8 cellular contexts compared by ENCODE assay signal in the genomic region with DNA sequence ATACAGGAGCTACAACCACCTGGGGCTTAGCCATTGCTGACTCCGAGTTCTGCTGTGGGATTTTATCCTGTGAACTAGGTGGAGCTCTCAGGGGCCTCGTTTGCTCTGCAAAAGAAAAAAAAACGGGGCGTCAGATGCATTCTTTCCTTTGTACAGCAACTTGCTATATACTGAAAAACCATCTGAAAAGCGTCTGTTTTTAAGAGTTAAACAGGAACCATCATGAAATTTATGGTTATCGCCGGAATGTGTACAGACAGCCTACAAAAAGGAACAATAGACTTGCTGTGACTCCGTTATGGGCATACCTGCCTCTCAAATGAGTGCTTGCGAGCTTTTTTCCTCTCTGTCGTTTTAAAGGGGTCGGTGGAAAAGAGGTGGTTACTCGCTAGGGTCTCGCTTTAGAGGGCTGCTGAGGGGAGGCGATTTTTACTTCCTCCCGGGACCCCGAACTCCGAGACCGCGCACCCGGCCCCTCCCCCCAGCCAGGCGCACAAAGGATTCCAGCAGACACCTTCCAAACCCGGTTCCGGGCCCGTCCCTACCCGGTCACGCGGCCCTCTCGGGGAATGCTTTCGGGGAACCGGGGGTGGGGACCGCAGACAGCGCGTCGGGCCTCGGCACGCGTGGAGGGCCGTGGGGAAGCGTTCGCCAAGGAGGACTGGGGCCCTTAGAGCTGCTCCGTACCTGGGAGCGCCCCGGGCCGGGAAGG. TPM values are rescaled to one million over a fixed set of nuclear protein-coding genes. Genes with fewer than 3 reads are reported as not detected.
A peak's percentile ranks its signal among the peaks of the same experiment; 100 is the strongest.
DNase-seq lines count a peak whose midpoint lies in the region; ATAC-seq lines count a peak whose summit lies in the region.

No MANE protein-coding gene starts in this region.

- ATAC-seq in HG03135 (IDR thresholded peaks at IDR 0.05; ENCODE audit: unreplicated experiment) (peak; percentile 29), naive B cell (ENCODE audit: low read depth in 2 of 2) (peak in 1 of 2 donors; percentile 0)
- no peak for ATAC-seq in stimulated activated memory B cell treated with anti-CD40 and anti-IgM and Interleukin-4, amounts not matched to agents 10 μg/mL and 1 μg/mL and 100 μg/mL, for 72 hours

- H3K27ac Mint-ChIP-seq in activated T-cell treated with anti-CD3 and anti-CD28 coated beads, Interleukin-2, amount 50 U/mL, for 24 hours: peak overlapping the region; percentile 93
- H3K27ac Mint-ChIP-seq in naive B cell: peak overlapping the region; percentile 21 to 98 (median 94)
- peak overlapping the region; percentile 95 for H3K27ac Mint-ChIP-seq in stimulated activated memory B cell treated with anti-CD40 and anti-IgM and Interleukin-4, amounts not matched to agents 10 μg/mL and 1 μg/mL and 100 μg/mL, for 72 hours

- H3K27me3 Mint-ChIP-seq in activated T-cell treated with anti-CD3 and anti-CD28 coated beads, Interleukin-2, amount 50 U/mL, for 24 hours: no peaks in the 10 kb centered on the region
- H3K27me3 Mint-ChIP-seq in naive B cell: no peaks in the 10 kb centered on the region
- H3K27me3 Mint-ChIP-seq in stimulated activated memory B cell treated with anti-CD40 and anti-IgM and Interleukin-4, amounts not matched to agents 10 μg/mL and 1 μg/mL and 100 μg/mL, for 72 hours: no peaks in the 10 kb centered on the region

- H3K4me1 Mint-ChIP-seq in activated T-cell treated with anti-CD3 and anti-CD28 coated beads, Interleukin-2, amount 50 U/mL, for 24 hours (ENCODE audit: low read depth): peaks cover 14% of the 10 kb centered on the region
- H3K4me1 Mint-ChIP-seq in naive B cell: peaks cover 9 to 21% (median 15%) of the 10 kb centered on the region in 3 donors
- H3K4me1 Mint-ChIP-seq in stimulated activated memory B cell treated with anti-CD40 and anti-IgM and Interleukin-4, amounts not matched to agents 10 μg/mL and 1 μg/mL and 100 μg/mL, for 72 hours: peaks cover 17% of the 10 kb centered on the region

- peaks cover 13% of the 10 kb centered on the region for H3K36me3 Mint-ChIP-seq in activated T-cell treated with anti-CD3 and anti-CD28 coated beads, Interleukin-2, amount 50 U/mL, for 24 hours (ENCODE audit: low read depth)
- H3K36me3 Mint-ChIP-seq in naive B cell: peaks cover 1 to 2% of the 10 kb centered on the region in 2 donors
- peaks cover 2% of the 10 kb centered on the region for H3K36me3 Mint-ChIP-seq in stimulated activated memory B cell treated with anti-CD40 and anti-IgM and Interleukin-4, amounts not matched to agents 10 μg/mL and 1 μg/mL and 100 μg/mL, for 72 hours

- no peaks in the 10 kb centered on the region for H3K9me3 Mint-ChIP-seq in activated T-cell treated with anti-CD3 and anti-CD28 coated beads, Interleukin-2, amount 50 U/mL, for 24 hours
- H3K9me3 Mint-ChIP-seq in naive B cell: no peaks in the 10 kb centered on the region
- no peaks in the 10 kb centered on the region for H3K9me3 Mint-ChIP-seq in stimulated activated memory B cell treated with anti-CD40 and anti-IgM and Interleukin-4, amounts not matched to agents 10 μg/mL and 1 μg/mL and 100 μg/mL, for 72 hours

- no peak overlapping the region for H3K4me3 Mint-ChIP-seq in activated T-cell treated with anti-CD3 and anti-CD28 coated beads, Interleukin-2, amount 50 U/mL, for 24 hours
- peak overlapping the region in 7 of 8 donors; percentile 86 to 96 (median 94) for H3K4me3 Mint-ChIP-seq in naive B cell
- peak overlapping the region; percentile 89 for H3K4me3 Mint-ChIP-seq in stimulated activated memory B cell treated with anti-CD40 and anti-IgM and Interleukin-4, amounts not matched to agents 10 μg/mL and 1 μg/mL and 100 μg/mL, for 72 hours

- DNase-seq in NCI-H446 (lab: John Stamatoyannopoulos, UW) (peak; percentile 15 to 38), NCI-H446 treated with DMSO at 0.1 percent for 48 hours (lab: John Stamatoyannopoulos, UW) (no peak), NCI-H748 treated with DMSO at 0.1 percent for 48 hours (lab: John Stamatoyannopoulos, UW) (peak; percentile 52), fibroblast of gingiva (ENCODE audit: low read depth) (peak; percentile 19), naive B cell (no peak)
- no peak for DNase-seq in activated T-cell treated with anti-CD3 and anti-CD28 coated beads, Interleukin-2, amount 50 U/mL, for 24 hours

RNA-seq across cellular contexts. Expression of gene PAIP1, which starts 0.8 kb away (rescaled TPM):
- polyA plus RNA-seq in naive B cell (ENCODE audit: low read depth in 6 of 6): 10 to 100 TPM; 42.2 to 73.4 (median 50.0) TPM

RNA-seq across cellular contexts. Expression of gene C5orf34, which starts 41.1 kb away (rescaled TPM):
- polyA plus RNA-seq in naive B cell (ENCODE audit: low read depth in 6 of 6): 1 to 10 TPM in 5 of 6 donors, not detected in 1; 1.2 to 3.9 (median 2.5) TPM

RNA-seq across cellular contexts. Expression of gene NNT, which starts 46.9 kb away (rescaled TPM):
- polyA plus RNA-seq in naive B cell (ENCODE audit: low read depth in 6 of 6): 10 to 100 TPM; 41.8 to 60.7 (median 45.8) TPM

Comparison
In these comparisons a context has a peak if more than half of its experiments do, and no peak if none do; other contexts are left out.
1. DNase-seq: peak in NCI-H446 (2 of 2), NCI-H748 treated with DMSO at 0.1 percent for 48 hours (single experiment) and fibroblast of gingiva (single experiment); none in NCI-H446 treated with DMSO at 0.1 percent for 48 hours (single experiment), activated T-cell treated with anti-CD3 and anti-CD28 coated beads, Interleukin-2, amount 50 U/mL, for 24 hours (single experiment) and naive B cell (single experiment).
2. Peak in every context shown above with its lines, with median percentiles within 50 percentile points of each other: H3K27ac Mint-ChIP-seq.